8 cellular contexts compared by ENCODE assay signal in genomic region chr19:35404879-35405622, GRCh38. TPM values are rescaled to one million over a fixed set of nuclear protein-coding genes. Genes with fewer than 3 reads are reported as not detected.
DNase-seq lines count a peak whose midpoint lies in the region; ATAC-seq and TF ChIP-seq lines count a peak whose summit lies in the region.

No MANE protein-coding gene starts in this region.

- H3K36me3 ChIP-seq in sigmoid colon (no peaks in the 10 kb centered on the region), tibial artery (no peaks in the 10 kb centered on the region)

- no peaks in the 10 kb centered on the region for H3K4me1 ChIP-seq in sigmoid colon
- H3K4me1 ChIP-seq in tibial artery = no peaks in the 10 kb centered on the region

- peak; percentile 81 for DNase-seq in stimulated activated CD4-positive, alpha-beta T cell treated with anti-CD3 and anti-CD28 coated beads, Interleukin-15, amount 100 ng/mL, for 24 hours
- no peak for DNase-seq in stimulated activated CD4-positive, alpha-beta T cell treated with anti-CD3 and anti-CD28 coated beads, Interleukin-4, amount 100 ng/mL, for 4 hours
- DNase-seq in cardiac fibroblast (ENCODE audit: low read depth in 2 of 2) (peak; percentile 93 to 97), NCI-H510A treated with DMSO at 0.1 percent for 48 hours (lab: John Stamatoyannopoulos, UW) (no peak), sigmoid colon (no peak), tibial artery (no peak)
- DNase-seq in stimulated activated CD8-positive, alpha-beta memory T cell treated with anti-CD3 and anti-CD28 coated beads, Interleukin-12 subunit alpha, Interleukin-12 subunit beta, amount 100 ng/mL, for 24 hours (ENCODE audit: extremely low read depth) = peak; percentile 16

- TF ChIP-seq CTCF in cardiac fibroblast (IDR thresholded peaks at IDR 0.05; ENCODE audit: low read depth, low read length) (no peak), sigmoid colon (IDR thresholded peaks at IDR 0.05) (no peak), tibial artery (IDR thresholded peaks at IDR 0.05) (no peak)

- no peak for TF ChIP-seq EP300 in sigmoid colon (IDR thresholded peaks at IDR 0.05)

- ATAC-seq in HG03521 (IDR thresholded peaks at IDR 0.05; ENCODE audit: unreplicated experiment) = peak; percentile 51

- H3K9me3 ChIP-seq in sigmoid colon = no peaks in the 10 kb centered on the region
- no peaks in the 10 kb centered on the region for H3K9me3 ChIP-seq in tibial artery

- H3K27ac ChIP-seq in sigmoid colon = no peak overlapping the region
- H3K27ac ChIP-seq in tibial artery = no peak overlapping the region

- 78 to 82% methylated on average over 11 of the region's 11 CpGs for WGBS in sigmoid colon, 2 donors

- H3K4me3 ChIP-seq in cardiac fibroblast (replicated peaks in 1 of 2; ENCODE audit: low read depth in 2 of 2, low read length in 2 of 2) (no peak overlapping the region), sigmoid colon (no peak overlapping the region), tibial artery (no peak overlapping the region)

- no peak for TF ChIP-seq POLR2A in sigmoid colon (IDR thresholded peaks at IDR 0.05)

- intact Hi-C loops in sigmoid colon (cut with DNase I) (no loop called here), tibial artery (cut with DNase I; ENCODE audit: low total_unique reads) (no loop called here)

- H3K27me3 ChIP-seq in sigmoid colon (no peaks in the 10 kb centered on the region), tibial artery (peaks cover 0 to 3% of the 10 kb centered on the region in 2 donors)

RNA-seq across cellular contexts. Expression of gene GPR42, which starts 34.2 kb away (rescaled TPM):
- total RNA-seq in sigmoid colon = under 1 TPM in 3 of 4 donors, not detected in 1; 0.27 to 0.83 (median 0.36) TPM
- polyA plus RNA-seq in sigmoid colon = under 1 TPM in 1 of 3 donors, not detected in 2; 0.17 TPM

RNA-seq across cellular contexts. Expression of gene FFAR2, which starts 43.0 kb away (rescaled TPM):
- total RNA-seq in sigmoid colon = under 1 TPM in 1 of 4 donors, not detected in 3; 0.81 TPM
- polyA plus RNA-seq in sigmoid colon = under 1 TPM in 2 of 3 donors, not detected in 1; 0.69 to 0.92 TPM

RNA-seq across cellular contexts. Expression of gene FFAR3, which starts 46.8 kb away (rescaled TPM):
- 1 to 10 TPM; 1.1 to 1.9 (median 1.5) TPM for total RNA-seq in sigmoid colon
- polyA plus RNA-seq in sigmoid colon = under 1 TPM in 1 of 3 donors, not detected in 2; 0.67 TPM

RNA-seq across cellular contexts. Expression of gene FFAR1, which starts 57.3 kb away (rescaled TPM):
- not detected for total RNA-seq in sigmoid colon
- polyA plus RNA-seq in sigmoid colon = under 1 TPM in 1 of 3 donors, not detected in 2; 0.06 TPM

Comparison
In these comparisons a context has a peak if more than half of its experiments do, and no peak if none do; other contexts are left out.
1. DNase-seq: peak in stimulated activated CD4-positive, alpha-beta T cell treated with anti-CD3 and anti-CD28 coated beads, Interleukin-15, amount 100 ng/mL, for 24 hours (single experiment), cardiac fibroblast (2 of 2) and stimulated activated CD8-positive, alpha-beta memory T cell treated with anti-CD3 and anti-CD28 coated beads, Interleukin-12 subunit alpha, Interleukin-12 subunit beta, amount 100 ng/mL, for 24 hours (single experiment); none in stimulated activated CD4-positive, alpha-beta T cell treated with anti-CD3 and anti-CD28 coated beads, Interleukin-4, amount 100 ng/mL, for 4 hours (0 of 2), NCI-H510A treated with DMSO at 0.1 percent for 48 hours (single experiment), sigmoid colon (single experiment) and tibial artery (0 of 2).